ENCODE assay signal across 8 cellular contexts in the genomic region with DNA sequence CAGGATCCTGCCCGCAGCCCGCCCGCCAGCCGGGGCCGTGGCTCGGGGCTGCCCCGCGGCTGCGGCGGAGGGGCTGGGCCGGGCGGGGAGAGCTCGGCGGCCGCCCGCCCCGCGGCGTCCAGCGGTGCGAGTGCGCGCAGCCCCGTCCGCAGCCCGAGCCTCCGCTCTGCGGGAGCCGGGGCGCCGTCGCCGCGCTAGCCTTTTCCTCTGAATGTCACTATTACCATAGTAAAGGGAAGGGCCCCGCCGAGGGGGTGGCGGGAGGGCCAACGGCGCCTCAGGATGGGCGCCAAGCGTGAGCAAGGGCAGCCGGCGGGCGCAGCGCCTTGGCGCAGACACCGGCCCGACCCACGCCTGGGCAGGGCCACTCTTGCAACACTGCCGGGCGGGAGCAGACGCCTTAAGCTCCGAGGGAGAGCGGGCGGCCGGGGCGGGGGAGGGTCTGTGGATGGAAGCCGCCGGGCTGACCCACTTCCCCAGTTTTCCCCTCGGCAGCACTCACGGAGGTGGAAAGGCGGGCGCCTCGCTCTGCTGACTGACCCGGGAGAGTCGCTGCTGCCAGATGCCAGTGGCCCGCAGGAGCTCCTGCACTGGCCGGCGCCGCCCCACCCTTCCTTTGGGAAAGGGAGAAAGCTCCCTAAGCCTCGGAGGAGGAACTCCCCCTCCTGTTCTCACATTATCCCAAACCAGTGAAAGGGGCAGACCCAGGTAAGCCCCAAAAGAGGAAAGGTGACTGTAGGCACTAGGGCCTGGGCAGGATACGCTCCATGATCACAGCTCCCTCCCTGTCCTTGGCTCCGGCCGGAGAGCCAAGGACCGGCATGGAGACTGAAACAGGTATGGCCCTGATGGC.
DNase-seq lines count a peak whose midpoint lies in the region; ATAC-seq and TF ChIP-seq lines count a peak whose summit lies in the region.

No MANE protein-coding gene starts in this region.

- H3K27me3 Mint-ChIP-seq in CD14-positive monocyte (ENCODE audit: low read depth in 3 of 3) = peaks cover 28 to 43% (median 39%) of the 10 kb centered on the region in 3 donors
- H3K27me3 Mint-ChIP-seq in effector memory CD8-positive, alpha-beta T cell = peaks cover 42 to 69% of the 10 kb centered on the region in 2 donors

- peak; percentile 47 for DNase-seq in CD14-positive monocyte (ENCODE audit: low spot score)
- DNase-seq in SJCRH30 = peak; percentile 55 to 64
- DNase-seq in effector memory CD8-positive, alpha-beta T cell = no peak
- DNase-seq in medulla oblongata (ENCODE audit: extremely low spot score) = peak; percentile 63
- peak; percentile 68 for DNase-seq in testis

- H3K4me1 ChIP-seq in HUES48 (ENCODE audit: control insufficient read depth, insufficient read depth, low read length) (peaks cover 10% of the 10 kb centered on the region; the same call in 1 of the 2 replicates), SJCRH30 (no peaks in the 10 kb centered on the region), testis (no peaks in the 10 kb centered on the region)

- H3K4me3 ChIP-seq in HUES48 (ENCODE audit: low read depth, low read length) (peak overlapping the region; percentile 82), SJCRH30 (peak overlapping the region; percentile 47), testis (peak overlapping the region; percentile 47 to 50)

- TF ChIP-seq CTCF in CD14-positive monocyte (IDR thresholded peaks at IDR 0.05) (no peak), testis (IDR thresholded peaks at IDR 0.05) (no peak)

- H3K27ac Mint-ChIP-seq in CD14-positive monocyte = no peak overlapping the region
- H3K27ac Mint-ChIP-seq in effector memory CD8-positive, alpha-beta T cell = no peak overlapping the region

- intact Hi-C loops in CD14-positive monocyte (cut with micrococcal nuclease) (no loop called here), testis (cut with DNase I; ENCODE audit: low total_unique reads) (no loop called here)

- peak overlapping the region; percentile 66 for H3K27ac ChIP-seq in HUES48 (ENCODE audit: low read depth, low read length)
- H3K27ac ChIP-seq in SJCRH30 = no peak overlapping the region
- H3K27ac ChIP-seq in testis = no peak overlapping the region

- H3K27me3 ChIP-seq in HUES48 (ENCODE audit: control insufficient read depth, insufficient read depth, low read length) (peaks cover 40% of the 10 kb centered on the region), SJCRH30 (peaks cover 33% of the 10 kb centered on the region), testis (no peaks in the 10 kb centered on the region)

- TF ChIP-seq POLR2A in testis (IDR thresholded peaks at IDR 0.05) = no peak

- H3K36me3 Mint-ChIP-seq in CD14-positive monocyte = peaks cover 0 to 4% of the 10 kb centered on the region in 2 donors
- H3K36me3 Mint-ChIP-seq in effector memory CD8-positive, alpha-beta T cell (ENCODE audit: insufficient read depth) = no peaks in the 10 kb centered on the region

- peaks cover 0 to 8% (median 0%) of the 10 kb centered on the region in 7 donors for H3K9me3 Mint-ChIP-seq in CD14-positive monocyte
- H3K9me3 Mint-ChIP-seq in effector memory CD8-positive, alpha-beta T cell = no peaks in the 10 kb centered on the region

- H3K4me1 Mint-ChIP-seq in CD14-positive monocyte = peaks cover 21% of the 10 kb centered on the region
- no peaks in the 10 kb centered on the region for H3K4me1 Mint-ChIP-seq in effector memory CD8-positive, alpha-beta T cell (ENCODE audit: low read depth in 2 of 2)

- WGBS in testis, 2 donors = 0 to 1% methylated on average over 5 to 69 of the region's 75 CpGs

- peak overlapping the region; percentile 51 for H3K9ac ChIP-seq in HUES48 (ENCODE audit: low read depth, low read length)

- H3K9me3 ChIP-seq in HUES48 (ENCODE audit: control insufficient read depth, insufficient read depth, low read length) (no peaks in the 10 kb centered on the region), SJCRH30 (replicated peaks) (no peaks in the 10 kb centered on the region), testis (no peaks in the 10 kb centered on the region)

- peak overlapping the region; percentile 56 to 83 for H3K4me3 Mint-ChIP-seq in CD14-positive monocyte
- peak overlapping the region; percentile 35 to 48 for H3K4me3 Mint-ChIP-seq in effector memory CD8-positive, alpha-beta T cell

- ATAC-seq in effector memory CD8-positive, alpha-beta T cell (replicated peaks) = no peak
- ATAC-seq in HG03039 (IDR thresholded peaks at IDR 0.05; ENCODE audit: unreplicated experiment) = no peak
- no peak for ATAC-seq in HG03521 (IDR thresholded peaks at IDR 0.05; ENCODE audit: unreplicated experiment)

- H3K36me3 ChIP-seq in HUES48 (ENCODE audit: control insufficient read depth, insufficient read depth, low read length) (no peaks in the 10 kb centered on the region), SJCRH30 (no peaks in the 10 kb centered on the region), testis (ENCODE audit: low read depth, missing control alignments) (no peaks in the 10 kb centered on the region)

Comparison
In these comparisons a context has a peak if more than half of its experiments do, and no peak if none do; other contexts are left out.
1. DNase-seq: peak in CD14-positive monocyte (single experiment), SJCRH30 (2 of 2), medulla oblongata (single experiment) and testis (single experiment); none in effector memory CD8-positive, alpha-beta T cell (0 of 3).
2. Peak in every context shown above with its lines, with median percentiles within 50 percentile points of each other: H3K4me3 ChIP-seq.